9 cellular contexts compared by ENCODE assay signal in the genomic region with DNA sequence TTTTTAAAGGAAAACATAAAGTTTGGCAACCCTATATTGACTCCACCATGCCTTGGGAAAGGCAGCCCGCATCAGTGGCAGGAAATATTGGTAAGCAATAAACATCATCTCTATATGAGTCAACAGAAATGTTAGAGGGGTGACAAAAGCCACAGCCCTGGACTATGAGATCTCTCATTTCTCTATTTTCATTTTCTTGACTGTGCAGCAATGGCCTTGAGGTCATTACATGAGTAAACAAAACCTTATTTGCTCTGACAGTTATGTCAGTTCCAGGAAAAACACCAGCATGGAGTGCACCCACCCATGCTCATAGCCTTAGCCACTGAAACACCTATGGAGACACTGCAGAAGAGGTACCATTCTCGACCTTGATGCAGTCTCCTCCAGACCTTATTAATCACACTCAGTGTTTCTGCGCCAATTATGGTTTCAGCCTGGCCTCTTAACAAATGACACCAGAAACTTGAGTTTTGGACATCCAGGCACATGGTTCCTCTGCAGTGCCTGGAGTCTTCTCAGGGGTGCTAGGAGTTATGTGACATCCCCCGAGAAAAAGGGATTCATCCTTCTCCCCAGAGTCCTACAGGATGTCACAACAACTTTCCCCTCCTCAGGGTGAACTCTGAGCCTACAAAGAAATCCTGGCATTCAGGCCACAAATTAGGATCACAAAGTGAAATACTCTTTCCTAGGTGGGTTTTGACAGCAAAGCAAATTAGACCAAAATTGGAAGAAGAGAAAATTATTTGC. TPM values are rescaled to one million over a fixed set of nuclear protein-coding genes. Genes with fewer than 3 reads are reported as not detected.
DNase-seq lines count a peak whose midpoint lies in the region; ATAC-seq and TF ChIP-seq lines count a peak whose summit lies in the region.
"Had no signal": no experiment of that assay in that cellular context is flagged by ENCODE, and none has a peak within 500 bp of the region (broad histone marks: within the 10 kb centered on the region; RNA-seq: fewer than 3 reads in every experiment).

No MANE protein-coding gene starts in this region.

- in situ Hi-C loops in transverse colon (cut with MboI; ENCODE audit: low pct_ligation_motif_present in 1 of 4, low pct_unique_long_range_greater_than_20kb in 1 of 4, low sequenced_read_pairs in 3 of 4) = no loop called here

- H3K27me3 ChIP-seq in transverse colon = no peaks in the 10 kb centered on the region
- no peaks in the 10 kb centered on the region for H3K27me3 ChIP-seq in CD8-positive, alpha-beta T cell (ENCODE audit: insufficient read depth, low read length)

- TF ChIP-seq EP300 in transverse colon (IDR thresholded peaks at IDR 0.05; ENCODE audit: low read depth) = no peak

- H3K36me3 ChIP-seq in transverse colon = no peaks in the 10 kb centered on the region
- H3K36me3 ChIP-seq in CD8-positive, alpha-beta T cell (ENCODE audit: insufficient read depth, low read length) = no peaks in the 10 kb centered on the region

- intact Hi-C loops in transverse colon (cut with DNase I; ENCODE audit: low total_unique reads) = no loop called here
- intact Hi-C loops in CD8-positive, alpha-beta T cell (cut with DNase I, micrococcal nuclease) = no loop called here

- TF ChIP-seq CTCF in 22Rv1 (IDR thresholded peaks at IDR 0.05) (no peak), RWPE1 (conservative IDR thresholded peaks at IDR 0.05; ENCODE audit: low read depth) (no peak), transverse colon (IDR thresholded peaks at IDR 0.05) (no peak)
- TF ChIP-seq CTCF in CD8-positive, alpha-beta T cell (IDR thresholded peaks at IDR 0.05) = no peak

- no peak overlapping the region for H3K4me3 Mint-ChIP-seq in CD8-positive, alpha-beta T cell

- H3K9me3 ChIP-seq in transverse colon = no peaks in the 10 kb centered on the region
- no peaks in the 10 kb centered on the region for H3K9me3 ChIP-seq in CD8-positive, alpha-beta T cell (ENCODE audit: low read length)

- no peaks in the 10 kb centered on the region for H3K4me1 ChIP-seq in transverse colon
- no peaks in the 10 kb centered on the region for H3K4me1 ChIP-seq in CD8-positive, alpha-beta T cell (ENCODE audit: insufficient read depth, low read length)

- POLR2A ChIA-PET in RWPE1 (lab: Yijun Ruan, JAX; ENCODE audit: low non-redundant PET) = no interaction called here
- POLR2A ChIA-PET in CD8-positive, alpha-beta T cell (lab: Charles Lee) = no interaction called here

- H3K4me3 ChIP-seq in transverse colon = no peak overlapping the region
- H3K4me3 ChIP-seq in CD8-positive, alpha-beta T cell (ENCODE audit: low read depth, low read length) = no peak overlapping the region

- H3K9me3 Mint-ChIP-seq in CD8-positive, alpha-beta T cell = no peaks in the 10 kb centered on the region

- ATAC-seq in GM19023 (IDR thresholded peaks at IDR 0.05; ENCODE audit: unreplicated experiment) (peak; percentile 98), HG02938 (IDR thresholded peaks at IDR 0.05; ENCODE audit: unreplicated experiment) (peak; percentile 98)
- no peak for ATAC-seq in CD8-positive, alpha-beta T cell

- no peaks in the 10 kb centered on the region for H3K27me3 Mint-ChIP-seq in CD8-positive, alpha-beta T cell (ENCODE audit: low read depth)

- CTCF ChIA-PET in RWPE1 (lab: Yijun Ruan, JAX) = no interaction called here
- CTCF ChIA-PET in CD8-positive, alpha-beta T cell (lab: Charles Lee) = no interaction called here

- WGBS in transverse colon (ENCODE audit: low coverage in 1 of 2), 2 donors = 38 to 47% methylated on average over 1 to 4 of the region's 4 CpGs

- TF ChIP-seq POLR2A in transverse colon (IDR thresholded peaks at IDR 0.05) = no peak

- H3K27ac Mint-ChIP-seq in CD8-positive, alpha-beta T cell = no peak overlapping the region

- DNase-seq in RWPE1 (ENCODE audit: low spot score) = no peak
- no peak for DNase-seq in SW480 (ENCODE audit: low spot score)
- DNase-seq in transverse colon = no peak
- no peak for DNase-seq in CD8-positive, alpha-beta T cell
- DNase-seq in D341Med (ENCODE audit: low spot score) = no peak
- DNase-seq: Calu3 had no signal

- H3K4me1 Mint-ChIP-seq in CD8-positive, alpha-beta T cell (ENCODE audit: low read depth) = no peaks in the 10 kb centered on the region

- peak overlapping the region; percentile 30; the same call in 1 of the 2 replicates for H3K27ac ChIP-seq in 22Rv1
- peak overlapping the region; percentile 79 for H3K27ac ChIP-seq in RWPE1
- no peak overlapping the region for H3K27ac ChIP-seq in transverse colon
- H3K27ac ChIP-seq in CD8-positive, alpha-beta T cell (ENCODE audit: low read depth, low read length) = no peak overlapping the region

- H3K36me3 Mint-ChIP-seq in CD8-positive, alpha-beta T cell = no peaks in the 10 kb centered on the region

RNA-seq across cellular contexts. Expression of gene HPGD, which starts 16.0 kb away (rescaled TPM):
- total RNA-seq in transverse colon = 100 to 1,000 TPM in 3 of 4 donors, 10 to 100 TPM in 1; 33.0 to 602 (median 361) TPM
- total RNA-seq in CD8-positive, alpha-beta T cell = 1 to 10 TPM; 6.1 to 9.1 TPM

Comparison
In these comparisons a context has a peak if more than half of its experiments do, and no peak if none do; other contexts are left out.
1. H3K27ac ChIP-seq: peak in 22Rv1 (single experiment) and RWPE1 (single experiment); none in transverse colon (0 of 4) and CD8-positive, alpha-beta T cell (single experiment).